Comparison of ENCODE assay signal across 8 cellular contexts in genomic region chr1:150874455-150875196, GRCh38. TPM values are rescaled to one million over a fixed set of nuclear protein-coding genes. Genes with fewer than 3 reads are reported as not detected.
DNase-seq lines count a peak whose midpoint lies in the region; ATAC-seq and TF ChIP-seq lines count a peak whose summit lies in the region.

No MANE protein-coding gene starts in this region.

- H3K9me3 ChIP-seq in stomach = no peaks in the 10 kb centered on the region

- H3K9me3 Mint-ChIP-seq in activated CD8-positive, alpha-beta T cell treated with anti-CD3 and anti-CD28 coated beads, Interleukin-2, amount 10 ng/mL, durations not matched to agents 7 days and 5 days (ENCODE audit: insufficient read depth) = no peaks in the 10 kb centered on the region
- H3K9me3 Mint-ChIP-seq in immature natural killer cell = no peaks in the 10 kb centered on the region

- H3K4me3 Mint-ChIP-seq in activated CD8-positive, alpha-beta T cell treated with anti-CD3 and anti-CD28 coated beads, Interleukin-2, amount 10 ng/mL, durations not matched to agents 7 days and 5 days = peak overlapping the region; percentile 84
- H3K4me3 Mint-ChIP-seq in immature natural killer cell = peak overlapping the region; percentile 89 to 95 (median 93)

- intact Hi-C loops in stomach (cut with DNase I; ENCODE audit: low total_unique reads) = loop anchor here (5.0 kb wide), 1 partner anchor 48 kb away; no protein-coding TSS in a partner anchor

- no peak for TF ChIP-seq POLR2A in stomach (IDR thresholded peaks at IDR 0.05)

- POLR2A ChIA-PET in activated CD8-positive, alpha-beta T cell treated with anti-CD3 and anti-CD28 coated beads, Interleukin-2, amount 10 ng/mL, durations not matched to agents 7 days and 5 days (lab: Charles Lee) = interaction anchor here (0.6 to 1.6 kb wide), 4 partner anchors 16 to 245 kb away, joined by 3 to 8 read pairs (median 5); partner anchors contain the start of gene SETDB1

- peak overlapping the region; percentile 80 to 99 (median 85) for H3K4me3 ChIP-seq in stomach

- no peaks in the 10 kb centered on the region for H3K27me3 Mint-ChIP-seq in activated CD8-positive, alpha-beta T cell treated with anti-CD3 and anti-CD28 coated beads, Interleukin-2, amount 10 ng/mL, durations not matched to agents 7 days and 5 days (ENCODE audit: low read depth)
- H3K27me3 Mint-ChIP-seq in immature natural killer cell (ENCODE audit: low read depth in 3 of 3) = peaks cover 2 to 6% (median 3%) of the 10 kb centered on the region in 3 donors

- H3K27me3 ChIP-seq in stomach = no peaks in the 10 kb centered on the region

- WGBS in stomach, 5 donors = 15 to 35% (median 26%) methylated on average over 7 of the region's 7 CpGs

- no peak for TF ChIP-seq EP300 in stomach (IDR thresholded peaks at IDR 0.05)

- CTCF ChIA-PET in activated CD8-positive, alpha-beta T cell treated with anti-CD3 and anti-CD28 coated beads, Interleukin-2, amount 10 ng/mL, durations not matched to agents 7 days and 5 days (lab: Charles Lee) = interaction anchor here (1.1 to 1.8 kb wide), 5 partner anchors 16 to 106 kb away, joined by 3 to 8 read pairs (median 3); no protein-coding TSS in a partner anchor

- no peak for TF ChIP-seq CTCF in stomach (IDR thresholded peaks at IDR 0.05)

- peak overlapping the region; percentile 37 to 99 (median 98) for H3K27ac ChIP-seq in stomach

- H3K27ac Mint-ChIP-seq in activated CD8-positive, alpha-beta T cell treated with anti-CD3 and anti-CD28 coated beads, Interleukin-2, amount 10 ng/mL, durations not matched to agents 7 days and 5 days = peak overlapping the region; percentile 79
- H3K27ac Mint-ChIP-seq in immature natural killer cell = peak overlapping the region; percentile 89 to 98 (median 95)

- H3K4me1 Mint-ChIP-seq in activated CD8-positive, alpha-beta T cell treated with anti-CD3 and anti-CD28 coated beads, Interleukin-2, amount 10 ng/mL, durations not matched to agents 7 days and 5 days (ENCODE audit: low read depth) = peaks cover 35% of the 10 kb centered on the region
- H3K4me1 Mint-ChIP-seq in immature natural killer cell = peaks cover 29 to 42% of the 10 kb centered on the region in 2 donors

- H3K36me3 ChIP-seq in stomach = peaks cover 0 to 11% (median 5%) of the 10 kb centered on the region in 4 donors

- peaks cover 32% of the 10 kb centered on the region for H3K36me3 Mint-ChIP-seq in activated CD8-positive, alpha-beta T cell treated with anti-CD3 and anti-CD28 coated beads, Interleukin-2, amount 10 ng/mL, durations not matched to agents 7 days and 5 days (ENCODE audit: low read depth)
- H3K36me3 Mint-ChIP-seq in immature natural killer cell = no peaks in the 10 kb centered on the region

- ATAC-seq in activated CD8-positive, alpha-beta T cell treated with anti-CD3 and anti-CD28 coated beads, Interleukin-2, amount 10 ng/mL, durations not matched to agents 7 days and 5 days = no peak
- no peak for ATAC-seq in GM21619 (IDR thresholded peaks at IDR 0.05; ENCODE audit: unreplicated experiment)

- H3K4me1 ChIP-seq in stomach = peaks cover 14 to 46% (median 30%) of the 10 kb centered on the region in 4 donors

- DNase-seq in NCI-H2107 treated with DMSO at 0.1 percent for 48 hours (lab: John Stamatoyannopoulos, UW; ENCODE audit: unreplicated experiment) (peak; percentile 40), NCI-H2107 (lab: John Stamatoyannopoulos, UW) (no peak), immature natural killer cell (peak in 1 of 3 donors; percentile 17), stomach (no peak), GM03348 (ENCODE audit: low spot score) (no peak), NCI-H128 (lab: John Stamatoyannopoulos, UW; ENCODE audit: unreplicated experiment) (no peak)
- DNase-seq in activated CD8-positive, alpha-beta T cell treated with anti-CD3 and anti-CD28 coated beads, Interleukin-2, amount 10 ng/mL, durations not matched to agents 7 days and 5 days = no peak

RNA-seq across cellular contexts. Expression of gene ARNT, which starts 1.8 kb away (rescaled TPM):
- 10 to 100 TPM; 39.8 to 42.1 TPM for total RNA-seq in activated CD8-positive, alpha-beta T cell treated with anti-CD3 and anti-CD28 coated beads, Interleukin-2, amount 10 ng/mL, durations not matched to agents 7 days and 5 days
- 10 to 100 TPM; 14.5 to 28.7 (median 17.6) TPM for polyA plus RNA-seq in immature natural killer cell
- 10 to 100 TPM; 23.8 to 64.7 (median 53.1) TPM for total RNA-seq in stomach
- 10 to 100 TPM in 2 of 3 donors, 1 to 10 TPM in 1; 8.9 to 20.2 (median 19.7) TPM for polyA plus RNA-seq in stomach

RNA-seq across cellular contexts. Expression of gene CTXND2, which starts 12.3 kb away (rescaled TPM):
- total RNA-seq in activated CD8-positive, alpha-beta T cell treated with anti-CD3 and anti-CD28 coated beads, Interleukin-2, amount 10 ng/mL, durations not matched to agents 7 days and 5 days = not detected
- polyA plus RNA-seq in immature natural killer cell (not detected), stomach (not detected)
- not detected for total RNA-seq in stomach

RNA-seq across cellular contexts. Expression of gene SETDB1, which starts 51.5 kb away (rescaled TPM):
- total RNA-seq in activated CD8-positive, alpha-beta T cell treated with anti-CD3 and anti-CD28 coated beads, Interleukin-2, amount 10 ng/mL, durations not matched to agents 7 days and 5 days = 10 to 100 TPM; 58.5 to 59.3 TPM
- polyA plus RNA-seq in immature natural killer cell (10 to 100 TPM; 11.7 to 20.9 (median 15.3) TPM), stomach (10 to 100 TPM; 13.8 to 19.6 (median 17.3) TPM)
- 10 to 100 TPM; 25.4 to 77.3 (median 56.0) TPM for total RNA-seq in stomach
